Comparison of ENCODE assay signal across 26 cellular contexts in the genomic region with DNA sequence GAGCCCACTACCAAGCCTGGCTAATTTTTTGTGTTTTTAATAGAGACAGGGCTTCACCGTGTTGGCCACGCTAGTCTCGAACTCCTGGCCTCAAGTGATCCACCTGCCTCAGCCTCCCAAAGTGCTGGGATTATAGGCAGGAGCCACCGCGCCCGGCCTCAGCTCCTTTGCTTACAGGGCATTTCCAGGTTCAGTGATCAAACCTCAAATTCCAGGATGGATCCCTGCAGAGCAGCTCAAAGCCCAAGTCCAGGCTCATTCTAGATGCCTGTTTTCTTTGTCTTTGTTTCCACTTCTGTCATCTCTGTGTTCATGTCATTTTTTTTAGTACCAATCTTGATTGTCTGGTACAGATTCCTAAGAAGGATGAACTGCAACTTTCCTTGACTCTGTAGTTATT. TPM values are rescaled to one million over a fixed set of nuclear protein-coding genes. Genes with fewer than 3 reads are reported as not detected.
DNase-seq lines count a peak whose midpoint lies in the region; FAIRE-seq and TF ChIP-seq lines count a peak whose summit lies in the region.
"Had no signal": no experiment of that assay in that cellular context is flagged by ENCODE, and none has a peak within 500 bp of the region (broad histone marks: within the 10 kb centered on the region; RNA-seq: fewer than 3 reads in every experiment).

No MANE protein-coding gene starts in this region.

- no peak overlapping the region for H3K4me2 ChIP-seq in PC-9

- no peaks in the 10 kb centered on the region for H3K9me3 ChIP-seq in endodermal cell (ENCODE audit: control insufficient read depth, low read length)
- no peaks in the 10 kb centered on the region for H3K9me3 ChIP-seq in PC-9 (ENCODE audit: insufficient read depth, low read depth)
- H3K9me3 ChIP-seq: Caco-2, MG63 had no signal

- no peak for TF ChIP-seq EP300 in Ishikawa (IDR thresholded peaks at IDR 0.05; ENCODE audit: borderline replicate concordance)

- FAIRE-seq in RCC 7860 (lab: Jason Lieb, UNC): no peak
- FAIRE-seq: GM12891, H54, HTR-8/SVneo had no signal

- H3K27me3 ChIP-seq in H7 (ENCODE audit: control insufficient read depth, insufficient read depth, low read length) (no peaks in the 10 kb centered on the region), endodermal cell (ENCODE audit: control insufficient read depth, insufficient read depth, low read length, poor library complexity, severe bottlenecking) (no peaks in the 10 kb centered on the region), PC-9 (ENCODE audit: insufficient read depth, low read depth) (no peaks in the 10 kb centered on the region)
- H3K27me3 ChIP-seq: MG63 had no signal

- peaks cover 39% of the 10 kb centered on the region for H3K36me3 Mint-ChIP-seq in endodermal cell (ENCODE audit: low read depth)
- H3K36me3 Mint-ChIP-seq: CD8-positive, alpha-beta T cell had no signal

- no peak overlapping the region for H3K4me3 ChIP-seq in H7 (ENCODE audit: insufficient read depth, low read depth, low read length)
- no peak overlapping the region for H3K4me3 ChIP-seq in endodermal cell (ENCODE audit: low read length)
- no peak overlapping the region for H3K4me3 ChIP-seq in PC-9
- H3K4me3 ChIP-seq: MG63 had no signal

- no peak overlapping the region for H3K27ac ChIP-seq in endodermal cell (ENCODE audit: low read depth, low read length)
- no peak overlapping the region for H3K27ac ChIP-seq in PC-9
- H3K27ac ChIP-seq: C4-2B, RWPE1 had no signal

- CTCF ChIA-PET in PC-9 (lab: Charles Lee): no interaction called here

- H3K9ac ChIP-seq in endodermal cell (ENCODE audit: extremely low read depth, low read length, poor library complexity, severe bottlenecking): no peak overlapping the region

- no peak overlapping the region for H2AFZ ChIP-seq in PC-9

- no peaks in the 10 kb centered on the region for H3K79me2 ChIP-seq in PC-9 (ENCODE audit: low read depth)

- no peak for TF ChIP-seq CTCF in endodermal cell (conservative IDR thresholded peaks at IDR 0.05)
- no peak for TF ChIP-seq CTCF in PC-9 (conservative IDR thresholded peaks at IDR 0.05)

- POLR2A ChIA-PET in PC-9 (lab: Charles Lee; ENCODE audit: unreplicated experiment): no interaction called here

- BruUV-seq in PC-9 (replicated peaks; lab: Mats Ljungman, UMichigan): no TSS peak

- H3K4me1 ChIP-seq in endodermal cell (ENCODE audit: control insufficient read depth, insufficient read depth, low read length) (peaks cover 2% of the 10 kb centered on the region), PC-9 (replicated peaks; ENCODE audit: insufficient read depth) (no peaks in the 10 kb centered on the region)
- H3K4me1 ChIP-seq: Caco-2 had no signal

- H3K27ac Mint-ChIP-seq in endodermal cell: no peak overlapping the region
- H3K27ac Mint-ChIP-seq: CD8-positive, alpha-beta T cell had no signal

- no peaks in the 10 kb centered on the region for H3K9me3 Mint-ChIP-seq in endodermal cell
- H3K9me3 Mint-ChIP-seq: CD8-positive, alpha-beta T cell had no signal

- H3F3A ChIP-seq in PC-9 (ENCODE audit: insufficient read depth, low read depth): no peaks in the 10 kb centered on the region

- intact Hi-C loops in PC-9 (cut with micrococcal nuclease; ENCODE audit: unreplicated experiment): no loop called here

- H3K36me3 ChIP-seq in H7 (replicated peaks; ENCODE audit: control insufficient read depth, insufficient read depth, low read length) (no peaks in the 10 kb centered on the region), endodermal cell (ENCODE audit: control insufficient read depth, insufficient read depth, low read length) (peaks cover 24% of the 10 kb centered on the region), PC-9 (ENCODE audit: low read depth) (no peaks in the 10 kb centered on the region)
- H3K36me3 ChIP-seq: MG63 had no signal

- no peak overlapping the region for H3K4me3 Mint-ChIP-seq in endodermal cell
- H3K4me3 Mint-ChIP-seq: CD8-positive, alpha-beta T cell had no signal

- no peaks in the 10 kb centered on the region for H3K9me2 ChIP-seq in PC-9 (ENCODE audit: insufficient read depth)

- no peaks in the 10 kb centered on the region for H4K20me1 ChIP-seq in PC-9 (ENCODE audit: insufficient read depth)

- no peaks in the 10 kb centered on the region for H3K4me1 Mint-ChIP-seq in endodermal cell

- DNase-seq in H7: peak; percentile 72
- peak; percentile 70 for DNase-seq in endodermal cell
- peak; percentile 51 for DNase-seq in iPS-NIHi7 (ENCODE audit: extremely low spot score)
- DNase-seq in dedifferentiated amniotic fluid mesenchymal stem cell (ENCODE audit: extremely low spot score): no peak
- DNase-seq in RCC 7860 (ENCODE audit: low spot score): no peak
- no peak for DNase-seq in PC-9
- DNase-seq in NCI-H187 (lab: John Stamatoyannopoulos, UW): no peak
- DNase-seq: Caco-2; CD8-positive, alpha-beta T cell; GF-D8; KG1; MG63; NCI-H1105 treated with DMSO at 0.1 percent for 48 hours; NCI-H146; NCI-H2029; NCI-H446; NCI-H524 treated with DMSO at 0.1 percent for 48 hours; NCI-H82; NK-92 treated with Interleukin-12 subunit alpha and Interleukin-12 subunit beta, amount 100 ng/mL, for 24 hours; SHP77 had no signal

- WGBS in endodermal cell (ENCODE audit: insufficient coverage in 1 of 2, insufficient read length in 1 of 2), 2 experiments: 87 to 90% methylated on average over 6 of the region's 6 CpGs

- no peaks in the 10 kb centered on the region for H3K27me3 Mint-ChIP-seq in endodermal cell (ENCODE audit: insufficient read depth)

- TF ChIP-seq RAD21 in Ishikawa (IDR thresholded peaks at IDR 0.05; ENCODE audit: low read depth): no peak

TF ChIP-seq in Ishikawa, 13 proteins besides CTCF, POLR2A, EP300 and RAD21:
- TF ChIP-seq, protein P1, sequence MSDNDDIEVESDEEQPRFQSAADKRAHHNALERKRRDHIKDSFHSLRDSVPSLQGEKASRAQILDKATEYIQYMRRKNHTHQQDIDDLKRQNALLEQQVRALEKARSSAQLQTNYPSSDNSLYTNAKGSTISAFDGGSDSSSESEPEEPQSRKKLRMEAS (IDR thresholded peaks at IDR 0.05): no peak
- TF ChIP-seq USF1 (IDR thresholded peaks at IDR 0.05): no peak
- TF ChIP-seq TCF12 (IDR thresholded peaks at IDR 0.05; ENCODE audit: low read depth): no peak
- TF ChIP-seq TEAD4 (IDR thresholded peaks at IDR 0.05): peak; percentile 53
- no peak for TF ChIP-seq EGR1 (IDR thresholded peaks at IDR 0.05)
TF ChIP-seq in Ishikawa: peak in this region for 1.

RNA-seq across cellular contexts. Expression of gene TNFRSF11A, which starts 41.9 kb away (rescaled TPM):
- 1.2 and 2.8 TPM in 2 replicates for total RNA-seq in H7 (2014; rRNA removed; shearing (Covaris generic))
- total RNA-seq in endodermal cell (10 to 100 TPM; 13.7 to 35.6 TPM), PC-9 (2021) (6.3 and 6.7 TPM in 2 replicates)
- polyA plus RNA-seq in endodermal cell (2013, experiment 1 of 2): 1.5 TPM
- polyA plus RNA-seq in endodermal cell (2013, experiment 2 of 2): 1.7 TPM

Comparison
In these comparisons a context has a peak if more than half of its experiments do, and no peak if none do; other contexts are left out.
1. DNase-seq: peak in H7 (single experiment), endodermal cell (single experiment) and iPS-NIHi7 (single experiment); none in dedifferentiated amniotic fluid mesenchymal stem cell (single experiment), RCC 7860 (single experiment), PC-9 (0 of 2) and NCI-H187 (0 of 2).